Comparison of ENCODE assay signal across 8 cellular contexts in the genomic region with DNA sequence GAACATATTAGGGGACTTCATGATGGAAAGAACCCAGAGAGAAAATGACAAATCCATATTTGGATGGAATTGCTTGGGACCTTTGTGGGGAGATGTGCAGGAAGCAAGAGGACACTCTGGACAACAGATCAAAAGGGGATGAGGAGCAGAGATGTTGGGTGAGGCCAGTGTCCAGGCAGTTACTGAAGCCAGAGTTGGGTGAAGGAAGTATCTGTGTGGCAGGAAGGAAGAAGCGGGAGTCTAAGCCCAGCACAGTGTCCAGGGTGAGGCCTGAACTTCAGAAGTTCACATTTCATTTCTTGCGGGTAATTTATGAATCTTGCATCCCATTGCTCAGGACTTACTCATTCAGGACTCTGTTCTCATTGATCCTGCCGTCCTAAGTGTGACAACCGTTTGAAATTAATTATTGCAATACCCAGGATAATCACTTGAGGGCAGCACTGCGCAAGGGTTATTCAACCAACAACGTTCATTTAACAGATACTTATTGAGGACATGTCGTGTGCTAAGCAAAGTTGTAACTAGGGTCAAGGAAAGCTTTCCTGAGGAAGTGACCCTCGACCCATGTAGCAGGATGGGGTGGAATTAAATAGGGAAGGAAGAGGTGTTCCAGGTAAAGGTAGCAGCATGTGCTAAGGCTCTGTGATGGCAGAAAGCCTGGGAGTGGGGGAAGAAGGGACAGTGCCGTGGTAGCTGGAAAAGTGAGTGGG.
DNase-seq lines count a peak whose midpoint lies in the region; ATAC-seq and TF ChIP-seq lines count a peak whose summit lies in the region.

No MANE protein-coding gene starts in this region.

- peak; percentile 56 for ATAC-seq in GM19035 (IDR thresholded peaks at IDR 0.05; ENCODE audit: unreplicated experiment)
- peak; percentile 68 to 78 (median 72) for ATAC-seq in T-cell (replicated peaks in 1 of 4)
- peak; percentile 62 for ATAC-seq in activated naive CD8-positive, alpha-beta T cell treated with anti-CD3 and anti-CD28 coated beads, Interleukin-2, amount 50 U/mL, for 24 hours
- ATAC-seq in HG03442 (IDR thresholded peaks at IDR 0.05; ENCODE audit: unreplicated experiment), result no peak

- no peaks in the 10 kb centered on the region for H3K79me2 ChIP-seq in Karpas-422 (ENCODE audit: low read length)

- peaks cover 13 to 16% (median 14%) of the 10 kb centered on the region in 3 donors for H3K4me1 Mint-ChIP-seq in T-cell
- peaks cover 5% of the 10 kb centered on the region for H3K4me1 Mint-ChIP-seq in activated naive CD8-positive, alpha-beta T cell treated with anti-CD3 and anti-CD28 coated beads, Interleukin-2, amount 50 U/mL, for 24 hours

- DNase-seq in BE2C, result peak; percentile 31
- DNase-seq in Karpas-422, result peak; percentile 91
- peak in 32 of 34 experiments; percentile 13 to 68 (median 42) for DNase-seq in T-cell
- DNase-seq in activated naive CD8-positive, alpha-beta T cell treated with anti-CD3 and anti-CD28 coated beads, Interleukin-2, amount 50 U/mL, for 24 hours, result peak; percentile 66
- DNase-seq in iPS DF 6.9 (ENCODE audit: low read depth, low spot score), result peak; percentile 60
- DNase-seq in stimulated activated CD4-positive, alpha-beta T cell treated with anti-CD3 and anti-CD28 coated beads, Interleukin-4, amount 100 ng/mL, for 24 hours, result peak; percentile 78

- peaks cover 0 to 3% (median 2%) of the 10 kb centered on the region in 3 donors for H3K9me3 Mint-ChIP-seq in T-cell
- H3K9me3 Mint-ChIP-seq in activated naive CD8-positive, alpha-beta T cell treated with anti-CD3 and anti-CD28 coated beads, Interleukin-2, amount 50 U/mL, for 24 hours, result peaks cover 3% of the 10 kb centered on the region

- H3K27me3 ChIP-seq in BE2C, result no peaks in the 10 kb centered on the region
- H3K27me3 ChIP-seq in Karpas-422 (ENCODE audit: low read length), result no peaks in the 10 kb centered on the region
- no peaks in the 10 kb centered on the region for H3K27me3 ChIP-seq in iPS DF 6.9 (ENCODE audit: control insufficient read depth, insufficient read depth, low read length)

- H3K27ac Mint-ChIP-seq in T-cell, result no peak overlapping the region
- no peak overlapping the region for H3K27ac Mint-ChIP-seq in activated naive CD8-positive, alpha-beta T cell treated with anti-CD3 and anti-CD28 coated beads, Interleukin-2, amount 50 U/mL, for 24 hours

- H3K9ac ChIP-seq in Karpas-422 (ENCODE audit: low read length), result no peak overlapping the region

- WGBS in iPS DF 6.9 (ENCODE audit: insufficient coverage, insufficient read length), result no CpG with 5 or more reads among the region's 9 CpGs

- POLR2A ChIA-PET in T-cell (lab: Charles Lee), result no interaction called here

- H3K36me3 ChIP-seq in BE2C (no peaks in the 10 kb centered on the region), Karpas-422 (ENCODE audit: insufficient read depth, low read length) (no peaks in the 10 kb centered on the region), iPS DF 6.9 (ENCODE audit: control insufficient read depth, insufficient read depth, low read length) (no peaks in the 10 kb centered on the region)

- TF ChIP-seq CTCF in BE2C (IDR thresholded peaks at IDR 0.05; ENCODE audit: low read depth, low read length), result peak; percentile 57

- H3K9me3 ChIP-seq in BE2C (no peaks in the 10 kb centered on the region), Karpas-422 (ENCODE audit: low read length) (no peaks in the 10 kb centered on the region), iPS DF 6.9 (ENCODE audit: control insufficient read depth, insufficient read depth, low read length) (no peaks in the 10 kb centered on the region)

- CTCF ChIA-PET in T-cell (lab: Charles Lee), result interaction anchor here (0.5 to 3.7 kb wide), 29 partner anchors 16 to 1385 kb away, joined by 3 to 25 read pairs (median 3); no protein-coding TSS in a partner anchor

- peak overlapping the region; percentile 68; the same call in 1 of the 2 replicates for H2AFZ ChIP-seq in Karpas-422 (ENCODE audit: low read length)

- H3K36me3 Mint-ChIP-seq in T-cell, result peaks cover 6% of the 10 kb centered on the region
- H3K36me3 Mint-ChIP-seq in activated naive CD8-positive, alpha-beta T cell treated with anti-CD3 and anti-CD28 coated beads, Interleukin-2, amount 50 U/mL, for 24 hours (ENCODE audit: low read depth), result peaks cover 6% of the 10 kb centered on the region

- H4K20me1 ChIP-seq in Karpas-422 (ENCODE audit: insufficient read depth, low read depth, low read length), result no peaks in the 10 kb centered on the region

- H3K4me1 ChIP-seq in BE2C (no peaks in the 10 kb centered on the region), Karpas-422 (ENCODE audit: low read length) (peaks cover 3% of the 10 kb centered on the region), iPS DF 6.9 (ENCODE audit: control insufficient read depth, insufficient read depth, low read length) (no peaks in the 10 kb centered on the region; the same call in 1 of the 2 replicates)

- peak overlapping the region; percentile 1 to 57 (median 48) for H3K4me3 Mint-ChIP-seq in T-cell
- peak overlapping the region; percentile 34 for H3K4me3 Mint-ChIP-seq in activated naive CD8-positive, alpha-beta T cell treated with anti-CD3 and anti-CD28 coated beads, Interleukin-2, amount 50 U/mL, for 24 hours

- no peaks in the 10 kb centered on the region for H3K9me2 ChIP-seq in Karpas-422 (replicated peaks; ENCODE audit: insufficient read depth, low read length)

- H3K4me2 ChIP-seq in Karpas-422 (ENCODE audit: low read depth, low read length, poor library complexity, severe bottlenecking), result no peak overlapping the region

- H3K27ac ChIP-seq in Karpas-422 (ENCODE audit: low read length) (no peak overlapping the region), iPS DF 6.9 (ENCODE audit: low read length) (no peak overlapping the region)

- no peak overlapping the region for H3K4me3 ChIP-seq in BE2C (ENCODE audit: low read depth, low read length)
- no peak overlapping the region for H3K4me3 ChIP-seq in Karpas-422 (ENCODE audit: low read length)
- H3K4me3 ChIP-seq in iPS DF 6.9 (ENCODE audit: low read length), result no peak overlapping the region

- peaks cover 0 to 4% of the 10 kb centered on the region in 2 donors for H3K27me3 Mint-ChIP-seq in T-cell
- H3K27me3 Mint-ChIP-seq in activated naive CD8-positive, alpha-beta T cell treated with anti-CD3 and anti-CD28 coated beads, Interleukin-2, amount 50 U/mL, for 24 hours, result peaks cover 2% of the 10 kb centered on the region

Comparison
In these comparisons a context has a peak if more than half of its experiments do, and no peak if none do; other contexts are left out.
1. DNase-seq: peak in every context shown above with its lines; median percentile 91 in Karpas-422; 78 in stimulated activated CD4-positive, alpha-beta T cell treated with anti-CD3 and anti-CD28 coated beads, Interleukin-4, amount 100 ng/mL, for 24 hours; 66 in activated naive CD8-positive, alpha-beta T cell treated with anti-CD3 and anti-CD28 coated beads, Interleukin-2, amount 50 U/mL, for 24 hours; 60 in iPS DF 6.9; 42 in T-cell; 31 in BE2C.